Comparison of ENCODE assay signal across 8 cellular contexts in genomic region chr2:234483568-234484251, GRCh38. TPM values are rescaled to one million over a fixed set of nuclear protein-coding genes. Genes with fewer than 3 reads are reported as not detected.
DNase-seq lines count a peak whose midpoint lies in the region; ATAC-seq lines count a peak whose summit lies in the region.

No MANE protein-coding gene starts in this region.

- H3K9me3 Mint-ChIP-seq in activated CD8-positive, alpha-beta memory T cell treated with anti-CD3 and anti-CD28 coated beads, Interleukin-2, amount 10 ng/mL, durations not matched to agents 7 days and 5 days (ENCODE audit: low read depth) = no peaks in the 10 kb centered on the region

- in situ Hi-C loops in KBM-7 (cut with MboI; ENCODE audit: low pct_unique_long_range_greater_than_20kb, low sequenced_read_pairs) = no loop called here

- peaks cover 96% of the 10 kb centered on the region for H3K4me1 Mint-ChIP-seq in activated CD8-positive, alpha-beta memory T cell treated with anti-CD3 and anti-CD28 coated beads, Interleukin-2, amount 10 ng/mL, durations not matched to agents 7 days and 5 days

- CTCF ChIA-PET in activated CD8-positive, alpha-beta memory T cell treated with anti-CD3 and anti-CD28 coated beads, Interleukin-2, amount 10 ng/mL, durations not matched to agents 7 days and 5 days (lab: Charles Lee) = interaction anchor here (0.9 to 2.8 kb wide), 20 partner anchors 14 to 506 kb away, joined by 3 to 20 read pairs (median 6); partner anchors contain the start of gene ARL4C

- intact Hi-C loops in left cardiac atrium (cut with DNase I) (no loop called here), cardiac septum (cut with DNase I) (no loop called here)

- DNase-seq in left cardiac atrium (no peak), cardiac septum (ENCODE audit: low spot score) (no peak), KBM-7 (peak; percentile 78), glomerular visceral epithelial cell (ENCODE audit: extremely low spot score) (peak; percentile 28), NCI-H510A (lab: John Stamatoyannopoulos, UW) (no peak), superior temporal gyrus (ENCODE audit: extremely low spot score) (no peak)
- DNase-seq in activated CD8-positive, alpha-beta memory T cell treated with anti-CD3 and anti-CD28 coated beads, Interleukin-2, amount 10 ng/mL, durations not matched to agents 7 days and 5 days = peak; percentile 96
- peak; percentile 65 to 80 (median 78) for DNase-seq in stimulated activated naive CD4-positive, alpha-beta T cell (lab: John Stamatoyannopoulos, UW)

- H3K27me3 Mint-ChIP-seq in activated CD8-positive, alpha-beta memory T cell treated with anti-CD3 and anti-CD28 coated beads, Interleukin-2, amount 10 ng/mL, durations not matched to agents 7 days and 5 days = no peaks in the 10 kb centered on the region

- H3K4me3 Mint-ChIP-seq in activated CD8-positive, alpha-beta memory T cell treated with anti-CD3 and anti-CD28 coated beads, Interleukin-2, amount 10 ng/mL, durations not matched to agents 7 days and 5 days = peak overlapping the region; percentile 35

- peak overlapping the region; percentile 86 for H3K27ac Mint-ChIP-seq in activated CD8-positive, alpha-beta memory T cell treated with anti-CD3 and anti-CD28 coated beads, Interleukin-2, amount 10 ng/mL, durations not matched to agents 7 days and 5 days

- peak; percentile 51 to 61 for ATAC-seq in left cardiac atrium
- ATAC-seq in activated CD8-positive, alpha-beta memory T cell treated with anti-CD3 and anti-CD28 coated beads, Interleukin-2, amount 10 ng/mL, durations not matched to agents 7 days and 5 days = peak; percentile 84

- peaks cover 52% of the 10 kb centered on the region for H3K36me3 Mint-ChIP-seq in activated CD8-positive, alpha-beta memory T cell treated with anti-CD3 and anti-CD28 coated beads, Interleukin-2, amount 10 ng/mL, durations not matched to agents 7 days and 5 days

RNA-seq across cellular contexts. Expression of gene ARL4C, which starts 13.2 kb away (rescaled TPM):
- total RNA-seq in left cardiac atrium (1 to 10 TPM; 4.2 to 9.2 TPM), cardiac septum (1.7 TPM)
- total RNA-seq in activated CD8-positive, alpha-beta memory T cell treated with anti-CD3 and anti-CD28 coated beads, Interleukin-2, amount 10 ng/mL, durations not matched to agents 7 days and 5 days = 100 to 1,000 TPM; 252 to 306 TPM

Comparison
In these comparisons a context has a peak if more than half of its experiments do, and no peak if none do; other contexts are left out.
1. DNase-seq: peak in KBM-7 (single experiment), activated CD8-positive, alpha-beta memory T cell treated with anti-CD3 and anti-CD28 coated beads, Interleukin-2, amount 10 ng/mL, durations not matched to agents 7 days and 5 days (single experiment), glomerular visceral epithelial cell (single experiment) and stimulated activated naive CD4-positive, alpha-beta T cell (6 of 6); none in left cardiac atrium (single experiment), cardiac septum (single experiment), NCI-H510A (single experiment) and superior temporal gyrus (single experiment).
2. RNA of gene ARL4C, which starts 13.2 kb away (total RNA-seq): 252 to 306 TPM in activated CD8-positive, alpha-beta memory T cell treated with anti-CD3 and anti-CD28 coated beads, Interleukin-2, amount 10 ng/mL, durations not matched to agents 7 days and 5 days; 4.2 to 9.2 TPM in left cardiac atrium and 1.7 TPM in cardiac septum (single experiment); every median in the first group is over 10 times any median in the second.